In genomic region chr13:51673165-51673564, GRCh38 we compare ENCODE assay signal across 18 cellular contexts.
"Had no signal": no experiment of that assay in that cellular context is flagged by ENCODE, and none has a peak within 500 bp of the region (broad histone marks: within the 10 kb centered on the region; RNA-seq: fewer than 3 reads in every experiment).

No MANE protein-coding gene starts in this region.

- H3K4me3 Mint-ChIP-seq: activated naive CD8-positive, alpha-beta T cell; activated T-cell treated with anti-CD3 and anti-CD28 coated beads, Interleukin-2, amount 50 U/mL, for 4 hours; endodermal cell; neural progenitor cell had no signal

- H3K27me3 Mint-ChIP-seq: activated naive CD8-positive, alpha-beta T cell had no signal

- ATAC-seq: activated T-cell treated with anti-CD3 and anti-CD28 coated beads, Interleukin-2, amount 50 U/mL, for 4 hours; heart left ventricle; left ventricle myocardium superior had no signal

- H3K4me3 ChIP-seq: heart left ventricle, neural progenitor cell, skin epidermis, uterus had no signal

- DNase-seq: activated CD4-positive, alpha-beta T cell treated with anti-CD3 and anti-CD28 coated beads, Interleukin-2, amount 50 U/mL, for 4 hours; activated CD4-positive, CD25-positive, alpha-beta regulatory T cell treated with anti-CD3 and anti-CD28 coated beads, Interleukin-2, amount 50 U/mL, for 72 hours; activated effector memory CD4-positive, alpha-beta T cell treated with anti-CD3 and anti-CD28 coated beads, Interleukin-2, amount 50 U/mL, for 16 hours; activated T-cell treated with anti-CD3 and anti-CD28 coated beads, Interleukin-2, amount 50 U/mL, for 4 hours; amygdala; brain microvascular endothelial cell; endodermal cell; foreskin melanocyte; heart left ventricle; left ventricle myocardium superior; mesendoderm; retina; stimulated activated CD4-positive, alpha-beta T cell treated with anti-CD3 and anti-CD28 coated beads, Interleukin-4, amount 100 ng/mL, for 4 hours; T-helper 2 cell; uterus had no signal

- H3K27ac Mint-ChIP-seq: activated naive CD8-positive, alpha-beta T cell; endodermal cell; neural progenitor cell had no signal
